ENCODE assay signal across 22 cellular contexts in the genomic region with DNA sequence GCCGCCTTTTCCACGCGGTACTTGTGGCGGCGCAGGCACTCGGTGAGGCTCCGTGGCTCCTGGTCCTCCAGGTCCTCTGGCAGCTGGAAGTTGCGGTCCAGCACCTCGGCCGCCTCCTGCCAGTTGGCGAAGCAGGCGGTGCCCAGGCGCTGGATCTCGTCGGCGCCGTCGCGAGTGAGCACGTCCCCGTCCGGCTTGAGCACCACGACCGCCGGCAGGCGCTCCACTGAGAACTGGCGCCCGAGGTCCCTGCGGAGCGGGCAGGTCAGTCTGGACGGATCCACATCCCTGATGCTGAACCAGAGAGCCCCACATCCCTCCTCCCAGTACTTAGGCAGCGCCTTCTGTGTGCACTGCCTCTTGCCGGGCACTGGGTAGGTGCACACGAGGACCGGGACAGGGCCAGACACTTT. TPM values are rescaled to one million over a fixed set of nuclear protein-coding genes. Genes with fewer than 3 reads are reported as not detected.
A peak's percentile ranks its signal among the peaks of the same experiment; 100 is the strongest.
DNase-seq lines count a peak whose midpoint lies in the region; ATAC-seq and TF ChIP-seq lines count a peak whose summit lies in the region.
"Had no signal": no experiment of that assay in that cellular context is flagged by ENCODE, and none has a peak within 500 bp of the region (broad histone marks: within the 10 kb centered on the region; RNA-seq: fewer than 3 reads in every experiment).

No MANE protein-coding gene starts in this region.

- H3K4me2 ChIP-seq in mammary epithelial cell (ENCODE audit: insufficient read depth, low read depth, low read length) (peak overlapping the region; percentile 71), neural progenitor cell (peak overlapping the region; percentile 73)

- H3K36me3 Mint-ChIP-seq in neural progenitor cell = no peaks in the 10 kb centered on the region
- no peaks in the 10 kb centered on the region for H3K36me3 Mint-ChIP-seq in naive thymus-derived CD8-positive, alpha-beta T cell
- H3K36me3 Mint-ChIP-seq: activated naive CD4-positive, alpha-beta T cell treated with anti-CD3 and anti-CD28 coated beads, Interleukin-2, amount 10 ng/mL, durations not matched to agents 7 days and 5 days; memory B cell had no signal

- DNase-seq in Daoy (ENCODE audit: low read depth) = peak; percentile 32
- no peak for DNase-seq in mammary epithelial cell
- DNase-seq in neural progenitor cell (ENCODE audit: low spot score) = peak; percentile 37
- DNase-seq in activated effector memory CD4-positive, alpha-beta T cell treated with anti-CD3 and anti-CD28 coated beads, Interleukin-2, amount 50 U/mL, for 16 hours = no peak
- no peak for DNase-seq in naive thymus-derived CD8-positive, alpha-beta T cell
- DNase-seq: activated CD4-positive, alpha-beta T cell treated with anti-CD3 and anti-CD28 coated beads, Interleukin-2, amount 10 ng/mL, durations not matched to agents 7 days and 5 days; activated naive CD4-positive, alpha-beta T cell treated with anti-CD3 and anti-CD28 coated beads, Interleukin-2, amount 10 ng/mL, durations not matched to agents 7 days and 5 days; dermis blood vessel endothelial cell; DND-41; Karpas-422; NCI-H1105 treated with DMSO at 0.1 percent for 48 hours; NCI-H345; right lobe of liver; stimulated activated CD4-positive, alpha-beta T cell treated with anti-CD3 and anti-CD28 coated beads, Interleukin-2, amount 100 ng/mL, for 24 hours; testis had no signal

- WGBS in mammary epithelial cell (ENCODE audit: low coverage, missing lambda C conversion rate) = 20% methylated on average over 11 of the region's 35 CpGs

- intact Hi-C loops in mammary epithelial cell (cut with micrococcal nuclease) = no loop called here

- dilution Hi-C loops in mammary epithelial cell (cut with HindIII; ENCODE audit: low sequenced_read_pairs) = no loop called here

- BruUV-seq in mammary epithelial cell (replicated peaks; lab: Mats Ljungman, UMichigan) = no TSS peak

- H3K9ac ChIP-seq in HUES6 (ENCODE audit: low read length) (no peak overlapping the region), mammary epithelial cell (ENCODE audit: insufficient read depth, low read length) (no peak overlapping the region), neural progenitor cell (no peak overlapping the region)
- H3K9ac ChIP-seq: BLaER1 treated with 17β-estradiol and CSF1 and Interleukin-3, amounts not matched to agents 10 nM and 100 nM had no signal

- peaks cover 34% of the 10 kb centered on the region for H3K27me3 Mint-ChIP-seq in neural progenitor cell (ENCODE audit: insufficient read depth, low read depth)
- peaks cover 13 to 65% (median 26%) of the 10 kb centered on the region in 5 donors for H3K27me3 Mint-ChIP-seq in naive thymus-derived CD8-positive, alpha-beta T cell

- H3K9me3 ChIP-seq in HUES6 (ENCODE audit: control insufficient read depth, insufficient read depth, low read depth, low read length) = no peaks in the 10 kb centered on the region
- H3K9me3 ChIP-seq in mammary epithelial cell (replicated peaks; ENCODE audit: insufficient read depth, low read length) = no peaks in the 10 kb centered on the region
- no peaks in the 10 kb centered on the region for H3K9me3 ChIP-seq in neural progenitor cell (ENCODE audit: low read depth)
- H3K9me3 ChIP-seq: right lobe of liver, SJSA1, testis had no signal

- H3K4me3 ChIP-seq in HUES6 (ENCODE audit: low read depth, low read length) (peak overlapping the region; percentile 27), mammary epithelial cell (replicated peaks in 1 of 3; ENCODE audit: insufficient read depth in 1 of 3, low read depth in 2 of 3, low read length in 3 of 3) (peak overlapping the region in 1 of 3 experiments; percentile 3), neural progenitor cell (no peak overlapping the region)
- H3K4me3 ChIP-seq: BLaER1 treated with 17β-estradiol and CSF1 and Interleukin-3, amounts not matched to agents 10 nM and 100 nM; right lobe of liver; SJSA1 had no signal

- no peak overlapping the region for H3K27ac Mint-ChIP-seq in neural progenitor cell
- no peak overlapping the region for H3K27ac Mint-ChIP-seq in naive thymus-derived CD8-positive, alpha-beta T cell
- H3K27ac Mint-ChIP-seq: activated CD4-positive, alpha-beta T cell treated with anti-CD3 and anti-CD28 coated beads, Interleukin-2, amount 10 ng/mL, durations not matched to agents 7 days and 5 days; activated naive CD4-positive, alpha-beta T cell treated with anti-CD3 and anti-CD28 coated beads, Interleukin-2, amount 10 ng/mL, durations not matched to agents 7 days and 5 days; memory B cell had no signal

- H3K9me3 Mint-ChIP-seq in neural progenitor cell = no peaks in the 10 kb centered on the region
- H3K9me3 Mint-ChIP-seq in naive thymus-derived CD8-positive, alpha-beta T cell = no peaks in the 10 kb centered on the region
- H3K9me3 Mint-ChIP-seq: activated naive CD4-positive, alpha-beta T cell treated with anti-CD3 and anti-CD28 coated beads, Interleukin-2, amount 10 ng/mL, durations not matched to agents 7 days and 5 days; memory B cell; neural crest cell had no signal

- peaks cover 21% of the 10 kb centered on the region for H3F3A ChIP-seq in neural progenitor cell (ENCODE audit: low read depth)

- H4K20me1 ChIP-seq in mammary epithelial cell (ENCODE audit: insufficient read depth, low read length) (no peaks in the 10 kb centered on the region), neural progenitor cell (ENCODE audit: low read depth) (no peaks in the 10 kb centered on the region)
- H4K20me1 ChIP-seq: BLaER1 treated with 17β-estradiol and CSF1 and Interleukin-3, amounts not matched to agents 10 nM and 100 nM had no signal

- CTCF ChIA-PET in mammary epithelial cell (lab: Charles Lee; ENCODE audit: low non-redundant PET) = no interaction called here

- H3K4me1 Mint-ChIP-seq in neural progenitor cell = peaks cover 16% of the 10 kb centered on the region
- H3K4me1 Mint-ChIP-seq in naive thymus-derived CD8-positive, alpha-beta T cell = peaks cover 0 to 15% (median 6%) of the 10 kb centered on the region in 4 donors

- H3K79me2 ChIP-seq in mammary epithelial cell (ENCODE audit: insufficient read depth, low read length) (no peaks in the 10 kb centered on the region), neural progenitor cell (ENCODE audit: low read depth) (no peaks in the 10 kb centered on the region)

- H3K27me3 ChIP-seq in HUES6 (ENCODE audit: control insufficient read depth, insufficient read depth, low read length) = peaks cover 41% of the 10 kb centered on the region
- no peaks in the 10 kb centered on the region for H3K27me3 ChIP-seq in mammary epithelial cell (ENCODE audit: insufficient read depth, low read length)
- peaks cover 45% of the 10 kb centered on the region for H3K27me3 ChIP-seq in neural progenitor cell
- H3K27me3 ChIP-seq: testis had no signal

- H3K4me3 Mint-ChIP-seq in neural progenitor cell = no peak overlapping the region
- peak overlapping the region in 2 of 10 donors; percentile 8 to 31 for H3K4me3 Mint-ChIP-seq in naive thymus-derived CD8-positive, alpha-beta T cell
- H3K4me3 Mint-ChIP-seq: activated CD4-positive, alpha-beta T cell treated with anti-CD3 and anti-CD28 coated beads, Interleukin-2, amount 10 ng/mL, durations not matched to agents 7 days and 5 days; activated naive CD4-positive, alpha-beta T cell treated with anti-CD3 and anti-CD28 coated beads, Interleukin-2, amount 10 ng/mL, durations not matched to agents 7 days and 5 days; memory B cell; neural crest cell had no signal

- H3K36me3 ChIP-seq in HUES6 (ENCODE audit: control insufficient read depth, insufficient read depth, low read length) = no peaks in the 10 kb centered on the region
- H3K36me3 ChIP-seq in mammary epithelial cell (ENCODE audit: insufficient read depth, low read length) = no peaks in the 10 kb centered on the region
- H3K36me3 ChIP-seq in neural progenitor cell = no peaks in the 10 kb centered on the region
- H3K36me3 ChIP-seq: BLaER1 treated with 17β-estradiol and CSF1 and Interleukin-3, amounts not matched to agents 10 nM and 100 nM; right lobe of liver; SJSA1 had no signal

- POLR2A ChIA-PET in naive thymus-derived CD8-positive, alpha-beta T cell (lab: Charles Lee) = no interaction called here

- H2AFZ ChIP-seq in mammary epithelial cell (ENCODE audit: low read depth, low read length) (peak overlapping the region; percentile 74), neural progenitor cell (replicated peaks) (no peak overlapping the region)

- in situ Hi-C loops in mammary epithelial cell (cut with MboI; ENCODE audit: low sequenced_read_pairs in 2 of 2) = no loop called here

- H3K27ac ChIP-seq in HUES6 (ENCODE audit: low read depth, low read length) = no peak overlapping the region
- H3K27ac ChIP-seq in mammary epithelial cell (ENCODE audit: insufficient read depth, low read depth, low read length) = no peak overlapping the region
- no peak overlapping the region for H3K27ac ChIP-seq in neural progenitor cell
- H3K27ac ChIP-seq: BLaER1 treated with 17β-estradiol and CSF1 and Interleukin-3, amounts not matched to agents 10 nM and 100 nM; right lobe of liver; SJSA1; testis had no signal

- H3K4me1 ChIP-seq in HUES6 (ENCODE audit: control insufficient read depth, insufficient read depth, low read length) (0 out of 2 replicates have a peak, but pooled peaks cover 5% of the 10 kb centered on the region), mammary epithelial cell (ENCODE audit: insufficient read depth, low read length) (peaks cover 16% of the 10 kb centered on the region), neural progenitor cell (peaks cover 6% of the 10 kb centered on the region)
- H3K4me1 ChIP-seq: right lobe of liver, testis had no signal

- no peak for ATAC-seq in HG02884 (IDR thresholded peaks at IDR 0.05; ENCODE audit: unreplicated experiment)
- no peak for ATAC-seq in naive thymus-derived CD8-positive, alpha-beta T cell

- TF ChIP-seq CTCF in mammary epithelial cell (conservative IDR thresholded peaks at IDR 0.05 in 1 of 2, IDR thresholded peaks at IDR 0.05 in 1 of 2; ENCODE audit: extremely low read depth in 1 of 2, insufficient read depth in 1 of 2, low read depth in 1 of 2, low read length in 2 of 2) (no peak), neural progenitor cell (IDR thresholded peaks at IDR 0.05) (no peak)

RNA-seq across cellular contexts. Expression of a gene that starts 5.0 kb away (rescaled TPM):
- total RNA-seq in Daoy (2014; rRNA removed; shearing (Covaris generic)) = not detected in 2 replicates
- not detected for total RNA-seq in mammary epithelial cell
- polyA plus RNA-seq in mammary epithelial cell = not detected
- not detected for polyA minus RNA-seq in mammary epithelial cell
- total RNA-seq in neural progenitor cell (ENCODE audit: low replicate concordance) = not detected in 2 replicates
- not detected for total RNA-seq in naive thymus-derived CD8-positive, alpha-beta T cell
- not detected for polyA plus RNA-seq in naive thymus-derived CD8-positive, alpha-beta T cell
- total RNA-seq: activated CD4-positive, alpha-beta T cell treated with anti-CD3 and anti-CD28 coated beads, Interleukin-2, amount 10 ng/mL, durations not matched to agents 7 days and 5 days; dermis blood vessel endothelial cell; neural crest cell; right lobe of liver; SJSA1 had no signal
- polyA plus RNA-seq: esophagus had no signal

RNA-seq across cellular contexts. Expression of a gene that starts 7.2 kb away (rescaled TPM):
- total RNA-seq in Daoy (2014; rRNA removed; shearing (Covaris generic)) = not detected in 2 replicates
- 1 to 10 TPM in 1 of 2 donors, under 1 TPM in 1; 0.17 to 1.4 TPM for total RNA-seq in mammary epithelial cell
- 0.35 TPM for polyA plus RNA-seq in mammary epithelial cell
- polyA minus RNA-seq in mammary epithelial cell = 2.2 TPM
- total RNA-seq in neural progenitor cell (ENCODE audit: low replicate concordance) = 0.17 and 2.2 TPM in 2 replicates
- total RNA-seq in naive thymus-derived CD8-positive, alpha-beta T cell = not detected
- polyA plus RNA-seq in naive thymus-derived CD8-positive, alpha-beta T cell = under 1 TPM in 1 of 3 donors, not detected in 2; 0.13 TPM
- total RNA-seq: activated CD4-positive, alpha-beta T cell treated with anti-CD3 and anti-CD28 coated beads, Interleukin-2, amount 10 ng/mL, durations not matched to agents 7 days and 5 days; dermis blood vessel endothelial cell; SJSA1 had no signal

RNA-seq across cellular contexts. Expression of a gene that starts 14.6 kb away (rescaled TPM):
- total RNA-seq in Daoy (2014; rRNA removed; shearing (Covaris generic)) = 0.98 and 3.7 TPM in 2 replicates
- total RNA-seq in mammary epithelial cell = 10 to 100 TPM; 42.2 to 90.4 TPM
- polyA plus RNA-seq in mammary epithelial cell = 17.1 TPM
- 13.5 TPM for polyA minus RNA-seq in mammary epithelial cell
- 13.9 and 22.4 TPM in 2 replicates for total RNA-seq in neural progenitor cell (ENCODE audit: low replicate concordance)
- total RNA-seq in naive thymus-derived CD8-positive, alpha-beta T cell = 10 to 100 TPM in 1 of 2 experiments, 1 to 10 TPM in 1; 9.4 to 10.9 TPM
- polyA plus RNA-seq in naive thymus-derived CD8-positive, alpha-beta T cell = 10 to 100 TPM; 12.5 to 14.6 (median 13.8) TPM

RNA-seq across cellular contexts. Expression of a gene that starts 35.9 kb away (rescaled TPM):
- 82.3 and 102 TPM in 2 replicates for total RNA-seq in Daoy (2014; rRNA removed; shearing (Covaris generic))
- total RNA-seq in mammary epithelial cell = 10 to 100 TPM; 32.2 to 50.1 TPM
- 57.2 TPM for polyA plus RNA-seq in mammary epithelial cell
- polyA minus RNA-seq in mammary epithelial cell = 35.2 TPM
- 33.2 and 88.6 TPM in 2 replicates for total RNA-seq in neural progenitor cell (ENCODE audit: low replicate concordance)
- 10 to 100 TPM; 28.1 to 30.0 TPM for total RNA-seq in naive thymus-derived CD8-positive, alpha-beta T cell
- polyA plus RNA-seq in naive thymus-derived CD8-positive, alpha-beta T cell = 10 to 100 TPM; 24.3 to 34.6 (median 31.0) TPM

RNA-seq across cellular contexts. Expression of a gene that starts 50.3 kb away (rescaled TPM):
- total RNA-seq in Daoy (2014; rRNA removed; shearing (Covaris generic)) = 0.83 and 4.4 TPM in 2 replicates
- total RNA-seq in mammary epithelial cell = 1 to 10 TPM in 1 of 2 donors, under 1 TPM in 1; 0.61 to 3.7 TPM
- 2.6 TPM for polyA plus RNA-seq in mammary epithelial cell
- not detected for polyA minus RNA-seq in mammary epithelial cell
- 44.8 and 65.5 TPM in 2 replicates for total RNA-seq in neural progenitor cell (ENCODE audit: low replicate concordance)
- 10 to 100 TPM; 41.8 to 45.0 TPM for total RNA-seq in naive thymus-derived CD8-positive, alpha-beta T cell
- polyA plus RNA-seq in naive thymus-derived CD8-positive, alpha-beta T cell = 100 to 1,000 TPM; 132 to 178 (median 144) TPM
- total RNA-seq: neural crest cell had no signal

Comparison
In these comparisons a context has a peak if more than half of its experiments do, and no peak if none do; other contexts are left out.
1. DNase-seq: peak in Daoy (single experiment) and neural progenitor cell (single experiment); none in mammary epithelial cell (single experiment), activated effector memory CD4-positive, alpha-beta T cell treated with anti-CD3 and anti-CD28 coated beads, Interleukin-2, amount 50 U/mL, for 16 hours (single experiment) and naive thymus-derived CD8-positive, alpha-beta T cell (0 of 10).